In the genomic region with DNA sequence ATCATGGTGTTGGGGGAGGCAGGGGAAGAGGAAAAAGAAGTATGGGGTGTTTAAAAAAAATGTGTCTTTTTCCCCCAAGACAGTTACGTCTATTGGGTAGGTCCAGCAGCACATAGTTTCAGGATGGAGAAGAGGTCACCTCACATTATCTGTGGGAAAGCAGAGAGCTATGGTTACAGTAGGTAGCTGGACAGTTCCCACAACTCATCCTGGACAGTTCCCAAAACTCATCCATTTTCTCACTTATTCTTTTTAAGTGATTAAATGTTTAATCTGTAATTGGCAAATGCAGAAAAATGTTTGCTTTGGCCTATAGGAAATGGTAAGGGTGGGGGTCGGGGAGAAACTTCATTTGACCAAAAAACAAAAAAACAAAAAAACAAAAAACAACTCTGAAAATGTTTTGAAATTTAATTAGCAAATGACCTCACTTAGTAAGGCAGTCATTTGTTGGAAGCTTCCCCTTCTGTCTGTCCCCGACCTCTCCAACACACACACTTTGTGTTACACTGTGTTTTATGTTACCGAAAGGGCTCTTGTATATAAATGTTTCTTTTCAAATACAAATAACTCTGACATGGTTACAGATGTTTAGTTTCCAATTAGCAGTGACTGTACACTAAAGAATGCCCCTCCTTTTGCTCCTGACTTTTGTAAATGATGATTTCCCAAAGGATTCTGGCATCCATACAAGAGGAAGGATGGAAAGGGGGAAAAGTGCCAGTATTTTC, we compare ENCODE assay signal across 12 cellular contexts.
A peak's percentile ranks its signal among the peaks of the same experiment; 100 is the strongest.
DNase-seq lines count a peak whose midpoint lies in the region; TF ChIP-seq lines count a peak whose summit lies in the region.
"Had no signal": no experiment of that assay in that cellular context is flagged by ENCODE, and none has a peak within 500 bp of the region (broad histone marks: within the 10 kb centered on the region; RNA-seq: fewer than 3 reads in every experiment).

No MANE protein-coding gene starts in this region.

- POLR2A ChIA-PET in CD8-positive, alpha-beta memory T cell (lab: Charles Lee): no interaction called here

- no peaks in the 10 kb centered on the region for H3K27me3 ChIP-seq in rectal smooth muscle tissue (ENCODE audit: control insufficient read depth, insufficient read depth, low read length)
- no peaks in the 10 kb centered on the region for H3K27me3 ChIP-seq in CD8-positive, alpha-beta memory T cell (ENCODE audit: insufficient read depth, low read length, poor library complexity, severe bottlenecking)

- H3K4me3 ChIP-seq in fibroblast of villous mesenchyme (ENCODE audit: low read depth, low read length): no peak overlapping the region
- H3K4me3 ChIP-seq in rectal smooth muscle tissue (ENCODE audit: low read length): no peak overlapping the region
- no peak overlapping the region for H3K4me3 ChIP-seq in CD8-positive, alpha-beta memory T cell (ENCODE audit: low read length)
- H3K4me3 ChIP-seq: lung had no signal

- TF ChIP-seq CTCF in fibroblast of villous mesenchyme (IDR thresholded peaks at IDR 0.05; ENCODE audit: insufficient read depth, low read depth, low read length) (no peak), nephron progenitor cell (IDR thresholded peaks at IDR 0.05) (no peak)

- H3K27ac Mint-ChIP-seq in nephron progenitor cell: no peak overlapping the region
- H3K27ac Mint-ChIP-seq in CD8-positive, alpha-beta memory T cell: peak overlapping the region in 2 of 8 donors; percentile 5 to 24

- H3K9ac ChIP-seq in rectal smooth muscle tissue (ENCODE audit: low read length): no peak overlapping the region

- H3K36me3 ChIP-seq in rectal smooth muscle tissue (ENCODE audit: control insufficient read depth, insufficient read depth, low read length): no peaks in the 10 kb centered on the region
- H3K36me3 ChIP-seq in CD8-positive, alpha-beta memory T cell (ENCODE audit: insufficient read depth, low read length): peaks cover 9% of the 10 kb centered on the region

- H3K27me3 Mint-ChIP-seq in nephron progenitor cell (ENCODE audit: low read depth, poor library complexity): no peaks in the 10 kb centered on the region
- H3K27me3 Mint-ChIP-seq in CD8-positive, alpha-beta memory T cell: no peaks in the 10 kb centered on the region

- no peaks in the 10 kb centered on the region for H3K9me3 Mint-ChIP-seq in nephron progenitor cell
- H3K9me3 Mint-ChIP-seq in CD8-positive, alpha-beta memory T cell: no peaks in the 10 kb centered on the region

- DNase-seq in GM03348 (ENCODE audit: low spot score): peak; percentile 60
- peak; percentile 79 for DNase-seq in RPMI7951 (ENCODE audit: low read depth)
- peak; percentile 91 for DNase-seq in fibroblast of villous mesenchyme (ENCODE audit: low read depth)
- DNase-seq in nephron progenitor cell: no peak
- no peak for DNase-seq in stimulated activated CD4-positive, alpha-beta T cell treated with anti-CD3 and anti-CD28 coated beads, Interleukin-4, amount 100 ng/mL, for 1 hour
- no peak for DNase-seq in CD8-positive, alpha-beta memory T cell
- no peak for DNase-seq in SIG-M5 (lab: John Stamatoyannopoulos, UW)
- DNase-seq: effector CD4-positive, alpha-beta T cell; NCI-H187 treated with DMSO at 0.1 percent for 48 hours; T-helper 2 cell had no signal

- CTCF ChIA-PET in CD8-positive, alpha-beta memory T cell (lab: Charles Lee): no interaction called here

- H3K4me1 Mint-ChIP-seq in nephron progenitor cell: peaks cover 23% of the 10 kb centered on the region
- peaks cover 0 to 9% (median 3%) of the 10 kb centered on the region in 3 donors for H3K4me1 Mint-ChIP-seq in CD8-positive, alpha-beta memory T cell

- H3K27ac ChIP-seq in rectal smooth muscle tissue (ENCODE audit: low read depth, low read length): peak overlapping the region; percentile 80
- H3K27ac ChIP-seq in CD8-positive, alpha-beta memory T cell (ENCODE audit: low read depth, low read length): no peak overlapping the region

- no peak overlapping the region for H3K4me3 Mint-ChIP-seq in nephron progenitor cell
- no peak overlapping the region for H3K4me3 Mint-ChIP-seq in CD8-positive, alpha-beta memory T cell

- peaks cover 24% of the 10 kb centered on the region for H3K36me3 Mint-ChIP-seq in nephron progenitor cell (ENCODE audit: low read depth)
- H3K36me3 Mint-ChIP-seq in CD8-positive, alpha-beta memory T cell: peaks cover 8 to 45% (median 21%) of the 10 kb centered on the region in 3 donors

- no peaks in the 10 kb centered on the region for H3K9me3 ChIP-seq in CD8-positive, alpha-beta memory T cell (ENCODE audit: low read length)

- H3K4me1 ChIP-seq in rectal smooth muscle tissue (ENCODE audit: control insufficient read depth, insufficient read depth, low read length): peaks cover 23% of the 10 kb centered on the region
- no peaks in the 10 kb centered on the region for H3K4me1 ChIP-seq in CD8-positive, alpha-beta memory T cell (ENCODE audit: insufficient read depth, low read length)

Comparison
In these comparisons a context has a peak if more than half of its experiments do, and no peak if none do; other contexts are left out.
1. DNase-seq: peak in GM03348 (single experiment), RPMI7951 (single experiment) and fibroblast of villous mesenchyme (single experiment); none in nephron progenitor cell (single experiment), stimulated activated CD4-positive, alpha-beta T cell treated with anti-CD3 and anti-CD28 coated beads, Interleukin-4, amount 100 ng/mL, for 1 hour (single experiment), CD8-positive, alpha-beta memory T cell (0 of 5) and SIG-M5 (single experiment).